Comparison of ENCODE assay signal across 8 cellular contexts in the genomic region with DNA sequence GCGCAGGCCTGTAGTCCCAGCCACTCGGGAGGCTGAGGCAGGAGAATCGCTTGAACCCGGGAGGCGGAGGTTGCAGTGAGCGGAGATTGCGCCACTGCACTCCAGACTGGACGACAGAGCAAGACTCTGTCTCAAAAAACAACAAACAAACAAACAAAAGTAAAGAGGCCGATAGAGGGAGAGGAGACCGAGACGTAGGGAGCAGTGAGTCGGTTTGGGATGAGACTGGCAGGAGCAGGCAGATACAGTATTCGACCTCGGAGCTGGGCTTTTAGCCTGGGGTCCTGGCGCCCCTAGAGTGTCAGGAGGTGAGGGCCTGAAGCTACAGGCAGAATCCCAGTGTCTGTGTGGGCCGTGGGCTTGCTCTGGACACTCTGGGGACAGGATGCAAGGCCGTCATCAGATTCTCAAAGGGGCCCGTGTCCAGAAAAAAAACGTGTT. TPM values are rescaled to one million over a fixed set of nuclear protein-coding genes. Genes with fewer than 3 reads are reported as not detected.
DNase-seq lines count a peak whose midpoint lies in the region; ATAC-seq, FAIRE-seq and TF ChIP-seq lines count a peak whose summit lies in the region.

No MANE protein-coding gene starts in this region.

- H3K4me3 ChIP-seq in CD8-positive, alpha-beta memory T cell (ENCODE audit: low read length), result no peak overlapping the region
- peak overlapping the region; percentile 63 for H3K4me3 ChIP-seq in WERI-Rb-1 (ENCODE audit: low read depth, low read length)
- H3K4me3 ChIP-seq in prostate gland, result peak overlapping the region; percentile 32 to 38
- no peak overlapping the region for H3K4me3 ChIP-seq in small intestine (ENCODE audit: low read depth in 1 of 2, low read length in 2 of 2)

- H3K27ac Mint-ChIP-seq in CD8-positive, alpha-beta memory T cell, result peak overlapping the region in 4 of 8 donors; percentile 33 to 64 (median 54)

- intact Hi-C loops in Right ventricle myocardium superior (cut with DNase I), result no loop called here
- intact Hi-C loops in prostate gland (cut with DNase I), result no loop called here

- peaks cover 19% of the 10 kb centered on the region for H3K4me1 ChIP-seq in CD8-positive, alpha-beta memory T cell (ENCODE audit: insufficient read depth, low read length)
- H3K4me1 ChIP-seq in prostate gland (replicated peaks) (no peaks in the 10 kb centered on the region), small intestine (ENCODE audit: control insufficient read depth in 2 of 2, insufficient read depth in 1 of 2, low read depth in 1 of 2, low read length in 1 of 2) (peaks cover 0 to 2% of the 10 kb centered on the region in 2 donors)

- TF ChIP-seq POLR2A in prostate gland (IDR thresholded peaks at IDR 0.05), result no peak

- peaks cover 6 to 15% of the 10 kb centered on the region in 2 donors for H3K27me3 Mint-ChIP-seq in CD8-positive, alpha-beta memory T cell

- DNase-seq in CD8-positive, alpha-beta memory T cell, result no peak
- no peak for DNase-seq in WERI-Rb-1
- no peak for DNase-seq in Right ventricle myocardium superior
- no peak for DNase-seq in prostate gland (ENCODE audit: low spot score)
- no peak for DNase-seq in putamen (ENCODE audit: low spot score)
- no peak for DNase-seq in small intestine
- no peak for DNase-seq in germinal center (ENCODE audit: low spot score)

- no peaks in the 10 kb centered on the region for H3K9me3 ChIP-seq in CD8-positive, alpha-beta memory T cell (ENCODE audit: low read length)
- no peaks in the 10 kb centered on the region for H3K9me3 ChIP-seq in WERI-Rb-1 (ENCODE audit: severe bottlenecking)
- H3K9me3 ChIP-seq in prostate gland, result no peaks in the 10 kb centered on the region
- H3K9me3 ChIP-seq in small intestine (ENCODE audit: control insufficient read depth, low read depth), result no peaks in the 10 kb centered on the region

- POLR2A ChIA-PET in CD8-positive, alpha-beta memory T cell (lab: Charles Lee), result no interaction called here

- TF ChIP-seq CTCF in WERI-Rb-1 (IDR thresholded peaks at IDR 0.05; ENCODE audit: low read depth, low read length), result no peak
- TF ChIP-seq CTCF in prostate gland (IDR thresholded peaks at IDR 0.05), result no peak

- peaks cover 15 to 21% (median 21%) of the 10 kb centered on the region in 3 donors for H3K4me1 Mint-ChIP-seq in CD8-positive, alpha-beta memory T cell

- H3K36me3 ChIP-seq in CD8-positive, alpha-beta memory T cell (ENCODE audit: insufficient read depth, low read length), result no peaks in the 10 kb centered on the region
- H3K36me3 ChIP-seq in WERI-Rb-1 (no peaks in the 10 kb centered on the region), prostate gland (no peaks in the 10 kb centered on the region), small intestine (ENCODE audit: control insufficient read depth in 2 of 2, insufficient read depth in 2 of 2, low read length in 2 of 2) (no peaks in the 10 kb centered on the region)

- FAIRE-seq in small intestine (lab: Jason Lieb, UNC), result no peak

- peak; percentile 6 for ATAC-seq in Right ventricle myocardium superior (ENCODE audit: poor library complexity)
- no peak for ATAC-seq in GM21423 (IDR thresholded peaks at IDR 0.05; ENCODE audit: unreplicated experiment)

- 60% methylated on average over 18 of the region's 19 CpGs for WGBS in prostate gland
- WGBS in small intestine, 3 donors, result 74 to 75% (median 74%) methylated on average over 19 of the region's 19 CpGs

- no peak overlapping the region for H3K27ac ChIP-seq in CD8-positive, alpha-beta memory T cell (ENCODE audit: low read depth, low read length)
- no peak overlapping the region for H3K27ac ChIP-seq in WERI-Rb-1
- peak overlapping the region; percentile 59 to 74 for H3K27ac ChIP-seq in prostate gland
- H3K27ac ChIP-seq in small intestine (ENCODE audit: low read depth in 1 of 2, low read length in 1 of 2), result peak overlapping the region in 1 of 2 donors; percentile 4

- peak overlapping the region; percentile 45 to 83 (median 68) for H3K4me3 Mint-ChIP-seq in CD8-positive, alpha-beta memory T cell

- no peaks in the 10 kb centered on the region for H3K9me3 Mint-ChIP-seq in CD8-positive, alpha-beta memory T cell

- H3K36me3 Mint-ChIP-seq in CD8-positive, alpha-beta memory T cell, result no peaks in the 10 kb centered on the region

- H3K27me3 ChIP-seq in CD8-positive, alpha-beta memory T cell (ENCODE audit: insufficient read depth, low read length, poor library complexity, severe bottlenecking), result peaks cover 2% of the 10 kb centered on the region
- H3K27me3 ChIP-seq in WERI-Rb-1 (ENCODE audit: insufficient read depth, low read depth, severe bottlenecking) (no peaks in the 10 kb centered on the region), prostate gland (replicated peaks; ENCODE audit: insufficient read depth) (no peaks in the 10 kb centered on the region), small intestine (ENCODE audit: control insufficient read depth in 2 of 2, insufficient read depth in 2 of 2, low read length in 2 of 2) (no peaks in the 10 kb centered on the region)

- CTCF ChIA-PET in CD8-positive, alpha-beta memory T cell (lab: Charles Lee), result no interaction called here

RNA-seq across cellular contexts. Expression of a gene that starts 51.2 kb away (rescaled TPM):
- total RNA-seq in CD8-positive, alpha-beta memory T cell, result 10 to 100 TPM; 28.6 to 29.6 TPM
- polyA plus RNA-seq in CD8-positive, alpha-beta memory T cell, result 29.1 TPM
- 18.5 TPM for total RNA-seq in Right ventricle myocardium superior
- 10 to 100 TPM; 19.8 to 37.9 TPM for total RNA-seq in prostate gland
- 10 to 100 TPM; 11.6 to 14.6 (median 12.7) TPM for polyA plus RNA-seq in small intestine

RNA-seq across cellular contexts. Expression of a gene that starts 51.5 kb away (rescaled TPM):
- total RNA-seq in CD8-positive, alpha-beta memory T cell, result 10 to 100 TPM; 31.1 to 33.6 TPM
- polyA plus RNA-seq in CD8-positive, alpha-beta memory T cell, result 24.6 TPM
- 24.2 TPM for total RNA-seq in Right ventricle myocardium superior
- 10 to 100 TPM; 18.6 to 34.2 TPM for total RNA-seq in prostate gland
- 10 to 100 TPM; 16.8 to 25.5 (median 20.7) TPM for polyA plus RNA-seq in small intestine

RNA-seq across cellular contexts. Expression of a gene that starts 56.6 kb away (rescaled TPM):
- 10 to 100 TPM; 85.8 to 90.0 TPM for total RNA-seq in CD8-positive, alpha-beta memory T cell
- polyA plus RNA-seq in CD8-positive, alpha-beta memory T cell, result 251 TPM
- 356 TPM for total RNA-seq in Right ventricle myocardium superior
- 100 to 1,000 TPM; 140 to 186 TPM for total RNA-seq in prostate gland
- 100 to 1,000 TPM; 118 to 156 (median 137) TPM for polyA plus RNA-seq in small intestine

Comparison
In these comparisons a context has a peak if more than half of its experiments do, and no peak if none do; other contexts are left out.
1. H3K27ac ChIP-seq: peak in prostate gland (2 of 2); none in CD8-positive, alpha-beta memory T cell (single experiment) and WERI-Rb-1 (single experiment).
2. H3K4me3 ChIP-seq: peak in WERI-Rb-1 (single experiment) and prostate gland (2 of 2); none in CD8-positive, alpha-beta memory T cell (single experiment) and small intestine (0 of 2).